Comparison of ENCODE assay signal across 15 cellular contexts in the genomic region with DNA sequence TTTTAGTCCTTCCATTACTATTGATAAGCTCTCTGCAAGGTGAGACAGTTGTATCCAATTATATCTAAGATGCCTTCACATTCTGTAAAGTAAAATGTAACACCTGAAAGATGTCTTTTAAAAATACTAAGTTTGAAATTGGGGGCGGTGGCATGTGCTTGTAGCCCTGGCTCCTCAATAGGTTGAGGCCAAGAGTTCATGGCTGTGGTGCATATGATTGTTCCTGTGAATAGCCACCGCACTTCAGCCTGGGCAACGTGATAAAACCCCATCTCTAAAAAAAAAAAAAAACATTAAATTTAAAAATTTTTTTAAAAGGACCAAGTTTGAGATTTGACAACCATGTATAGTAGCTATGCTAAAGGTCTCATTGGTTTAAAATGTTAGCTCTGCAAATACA. TPM values are rescaled to one million over a fixed set of nuclear protein-coding genes. Genes with fewer than 3 reads are reported as not detected.
DNase-seq lines count a peak whose midpoint lies in the region; ATAC-seq and TF ChIP-seq lines count a peak whose summit lies in the region.
"Had no signal": no experiment of that assay in that cellular context is flagged by ENCODE, and none has a peak within 500 bp of the region (broad histone marks: within the 10 kb centered on the region; RNA-seq: fewer than 3 reads in every experiment).

No MANE protein-coding gene starts in this region.

- intact Hi-C loops in A673 (cut with micrococcal nuclease; ENCODE audit: unreplicated experiment) (no loop called here), HCT116 (cut with micrococcal nuclease) (no loop called here)

- peaks cover 97% of the 10 kb centered on the region for H3K4me1 ChIP-seq in A673 (ENCODE audit: insufficient read depth, low read length, poor library complexity, severe bottlenecking)
- peaks cover 51 to 76% of the 10 kb centered on the region in 2 experiments for H3K4me1 ChIP-seq in HCT116 (ENCODE audit: control insufficient read depth in 1 of 2, insufficient read depth in 2 of 2, low read length in 2 of 2)
- H3K4me1 ChIP-seq: HAP-1 had no signal

- POLR2A ChIA-PET in A673 (lab: Charles Lee; ENCODE audit: low non-redundant PET) (no interaction called here), HCT116 (lab: Charles Lee) (no interaction called here)

- RAD21 ChIA-PET in HCT116 (lab: Charles Lee; ENCODE audit: low non-redundant PET in 1 of 2, low total read pairs in 2 of 2, uncharacterized antibody in 2 of 2, unreplicated experiment in 2 of 2): no interaction called here

- H3K27me3 Mint-ChIP-seq in activated T-cell treated with anti-CD3 and anti-CD28 coated beads, Interleukin-2, amount 50 U/mL, for 72 hours (ENCODE audit: low read depth): no peaks in the 10 kb centered on the region
- H3K27me3 Mint-ChIP-seq in activated T-cell treated with anti-CD3 and anti-CD28 coated beads, Interleukin-2, amount 50 U/mL, for 4 hours (ENCODE audit: low read depth): no peaks in the 10 kb centered on the region
- no peaks in the 10 kb centered on the region for H3K27me3 Mint-ChIP-seq in effector memory CD8-positive, alpha-beta T cell
- H3K27me3 Mint-ChIP-seq: B cell; CD4-positive, alpha-beta memory T cell had no signal

- peaks cover 16% of the 10 kb centered on the region; the same call in 1 of the 2 replicates for H4K20me1 ChIP-seq in HCT116 (ENCODE audit: insufficient read depth)

- peak overlapping the region; percentile 67 for H3K27ac ChIP-seq in A673 (ENCODE audit: low read depth, low read length, poor library complexity, severe bottlenecking)
- H3K27ac ChIP-seq in HCT116 (ENCODE audit: low read depth, low read length): no peak overlapping the region

- no peak for ATAC-seq in activated T-cell treated with anti-CD3 and anti-CD28 coated beads, Interleukin-2, amount 50 U/mL, for 72 hours (replicated peaks in 1 of 2)
- no peak for ATAC-seq in activated T-cell treated with anti-CD3 and anti-CD28 coated beads, Interleukin-2, amount 50 U/mL, for 4 hours
- ATAC-seq in HCT116 (no peak), GM21723 (IDR thresholded peaks at IDR 0.05; ENCODE audit: unreplicated experiment) (no peak)
- peak; percentile 17 for ATAC-seq in effector memory CD8-positive, alpha-beta T cell (replicated peaks)

- TF ChIP-seq POLR2A in HCT116 (IDR thresholded peaks at IDR 0.05; ENCODE audit: borderline replicate concordance, extremely low read depth, insufficient read depth, insufficient read length): no peak

- H3K4me3 ChIP-seq in A673 (ENCODE audit: low read depth, low read length, poor library complexity, severe bottlenecking): no peak overlapping the region
- H3K4me3 ChIP-seq in HCT116 (replicated peaks in 1 of 2; ENCODE audit: low read depth in 1 of 2, low read length in 2 of 2): no peak overlapping the region
- H3K4me3 ChIP-seq: HAP-1 had no signal

- no peak for TF ChIP-seq CTCF in A673 (conservative IDR thresholded peaks at IDR 0.05; ENCODE audit: low read depth, low read length)
- no peak for TF ChIP-seq CTCF in HCT116 (IDR thresholded peaks at IDR 0.05 in 2 of 3, conservative IDR thresholded peaks at IDR 0.05 in 1 of 3; ENCODE audit: borderline replicate concordance in 1 of 3, insufficient read depth in 1 of 3, low read depth in 2 of 3, low read length in 2 of 3)

- H3K36me3 ChIP-seq in A673 (ENCODE audit: insufficient read depth, low read length, poor library complexity, severe bottlenecking): peaks cover 97% of the 10 kb centered on the region
- H3K36me3 ChIP-seq in HCT116 (ENCODE audit: control insufficient read depth in 1 of 2, insufficient read depth in 2 of 2, low read length in 2 of 2): peaks cover 19 to 30% of the 10 kb centered on the region in 2 experiments

- H3K36me3 Mint-ChIP-seq in activated T-cell treated with anti-CD3 and anti-CD28 coated beads, Interleukin-2, amount 50 U/mL, for 72 hours (ENCODE audit: insufficient read depth in 2 of 2): peaks cover 2 to 13% of the 10 kb centered on the region in 2 donors
- H3K36me3 Mint-ChIP-seq in activated T-cell treated with anti-CD3 and anti-CD28 coated beads, Interleukin-2, amount 50 U/mL, for 4 hours (ENCODE audit: insufficient read depth): peaks cover 24% of the 10 kb centered on the region
- H3K36me3 Mint-ChIP-seq in effector memory CD8-positive, alpha-beta T cell (ENCODE audit: insufficient read depth): peaks cover 57% of the 10 kb centered on the region

- H3K27ac Mint-ChIP-seq in activated T-cell treated with anti-CD3 and anti-CD28 coated beads, Interleukin-2, amount 50 U/mL, for 72 hours: peak overlapping the region; percentile 46
- H3K27ac Mint-ChIP-seq in effector memory CD8-positive, alpha-beta T cell: peak overlapping the region in 1 of 2 donors; percentile 57
- H3K27ac Mint-ChIP-seq: B cell, HFFc6 had no signal

- no peak overlapping the region for H3K4me3 Mint-ChIP-seq in activated T-cell treated with anti-CD3 and anti-CD28 coated beads, Interleukin-2, amount 50 U/mL, for 72 hours
- no peak overlapping the region for H3K4me3 Mint-ChIP-seq in activated T-cell treated with anti-CD3 and anti-CD28 coated beads, Interleukin-2, amount 50 U/mL, for 4 hours
- H3K4me3 Mint-ChIP-seq in effector memory CD8-positive, alpha-beta T cell: no peak overlapping the region
- H3K4me3 Mint-ChIP-seq: B cell; CD4-positive, alpha-beta memory T cell; HFFc6 had no signal

- no peaks in the 10 kb centered on the region for H3K9me2 ChIP-seq in HCT116 (ENCODE audit: insufficient read depth)

- no peak overlapping the region for H3K4me2 ChIP-seq in HCT116 (ENCODE audit: low read length)

- DNase-seq in activated T-cell treated with anti-CD3 and anti-CD28 coated beads, Interleukin-2, amount 50 U/mL, for 72 hours: no peak
- DNase-seq in activated T-cell treated with anti-CD3 and anti-CD28 coated beads, Interleukin-2, amount 50 U/mL, for 4 hours: no peak
- DNase-seq in A673 (ENCODE audit: low spot score): no peak
- no peak for DNase-seq in HCT116 (ENCODE audit: low read depth, low spot score)
- no peak for DNase-seq in effector memory CD8-positive, alpha-beta T cell
- DNase-seq in midbrain (lab: John Stamatoyannopoulos, UW): no peak
- DNase-seq: C1 segment of cervical spinal cord; CD4-positive, alpha-beta memory T cell; COR-L47; DND-41; GDM1; HFFc6 had no signal

- peaks cover 100% of the 10 kb centered on the region for H3K79me2 ChIP-seq in HCT116 (ENCODE audit: insufficient read depth, low read length)

- BruUV-seq in A673 (replicated peaks; lab: Mats Ljungman, UMichigan) (TSS peak; percentile 5), HCT116 (replicated peaks; lab: Mats Ljungman, UMichigan) (TSS peak; percentile 8)

- H3K4me1 Mint-ChIP-seq in activated T-cell treated with anti-CD3 and anti-CD28 coated beads, Interleukin-2, amount 50 U/mL, for 72 hours (ENCODE audit: low read depth): peaks cover 56% of the 10 kb centered on the region
- H3K4me1 Mint-ChIP-seq in activated T-cell treated with anti-CD3 and anti-CD28 coated beads, Interleukin-2, amount 50 U/mL, for 4 hours (ENCODE audit: low read depth): peaks cover 54% of the 10 kb centered on the region
- peaks cover 26 to 56% of the 10 kb centered on the region in 2 donors for H3K4me1 Mint-ChIP-seq in effector memory CD8-positive, alpha-beta T cell (ENCODE audit: low read depth in 2 of 2)

- no peak for TF ChIP-seq RAD21 in HCT116 (IDR thresholded peaks at IDR 0.05; ENCODE audit: low read depth)

- H3K9ac ChIP-seq in HCT116 (ENCODE audit: low read length): no peak overlapping the region

- H3K9me3 Mint-ChIP-seq in activated T-cell treated with anti-CD3 and anti-CD28 coated beads, Interleukin-2, amount 50 U/mL, for 72 hours: no peaks in the 10 kb centered on the region
- H3K9me3 Mint-ChIP-seq in activated T-cell treated with anti-CD3 and anti-CD28 coated beads, Interleukin-2, amount 50 U/mL, for 4 hours: no peaks in the 10 kb centered on the region
- H3K9me3 Mint-ChIP-seq in effector memory CD8-positive, alpha-beta T cell: no peaks in the 10 kb centered on the region
- H3K9me3 Mint-ChIP-seq: CD4-positive, alpha-beta memory T cell; HFFc6 had no signal

- H3K27me3 ChIP-seq in A673 (replicated peaks; ENCODE audit: insufficient read depth, low read depth, low read length, poor library complexity) (no peaks in the 10 kb centered on the region), HCT116 (ENCODE audit: insufficient read depth, low read length) (no peaks in the 10 kb centered on the region)

- H2AFZ ChIP-seq in HCT116 (ENCODE audit: low read depth, low read length, poor library complexity, severe bottlenecking): no peak overlapping the region

- H3K9me3 ChIP-seq in A673 (ENCODE audit: low read depth, low read length, poor library complexity, severe bottlenecking) (no peaks in the 10 kb centered on the region), HCT116 (ENCODE audit: control insufficient read depth in 1 of 2, insufficient read depth in 1 of 2, low read depth in 1 of 2, low read length in 2 of 2) (no peaks in the 10 kb centered on the region)
- H3K9me3 ChIP-seq: HAP-1 had no signal

- CTCF ChIA-PET in A673 (lab: Charles Lee): no interaction called here
- CTCF ChIA-PET in HCT116 (lab: Charles Lee): no interaction called here

TF ChIP-seq in HCT116, 20 proteins besides CTCF, POLR2A, EP300 and RAD21 (continues in another document):
- TF ChIP-seq MAX (IDR thresholded peaks at IDR 0.05) (no peak), ZNF274 (IDR thresholded peaks at IDR 0.05; ENCODE audit: low read depth, low read length) (no peak), POLR2AphosphoS5 (IDR thresholded peaks at IDR 0.05; ENCODE audit: low read depth, low read length) (no peak), ELF1 (IDR thresholded peaks at IDR 0.05; ENCODE audit: borderline replicate concordance, low read depth) (no peak), YY1 (IDR thresholded peaks at IDR 0.05; ENCODE audit: extremely low read depth, insufficient replicate concordance, low read depth, low read length) (no peak), CBX3 (IDR thresholded peaks at IDR 0.05; ENCODE audit: low read depth) (no peak), JUND (IDR thresholded peaks at IDR 0.05) (no peak), CEBPB (IDR thresholded peaks at IDR 0.05; ENCODE audit: low read depth) (no peak), EGR1 (IDR thresholded peaks at IDR 0.05; ENCODE audit: low read depth) (no peak)

RNA-seq across cellular contexts. Expression of gene CAPRIN1, which starts 20.5 kb away (rescaled TPM):
- 100 to 1,000 TPM; 170 to 190 TPM for total RNA-seq in activated T-cell treated with anti-CD3 and anti-CD28 coated beads, Interleukin-2, amount 50 U/mL, for 72 hours
- 100 to 1,000 TPM; 315 to 356 (median 341) TPM for total RNA-seq in activated T-cell treated with anti-CD3 and anti-CD28 coated beads, Interleukin-2, amount 50 U/mL, for 4 hours
- total RNA-seq in A673 (2021): 1,416 and 1,470 TPM in 2 replicates
- total RNA-seq in HCT116 (2021; ENCODE audit: unreplicated experiment): 285 TPM
- 133 and 173 TPM in 2 replicates for polyA plus RNA-seq in HCT116 (2012)

RNA-seq across cellular contexts. Expression of gene NAT10, which starts 33.4 kb away (rescaled TPM):
- total RNA-seq in activated T-cell treated with anti-CD3 and anti-CD28 coated beads, Interleukin-2, amount 50 U/mL, for 72 hours: 10 to 100 TPM; 64.4 to 77.0 TPM
- 100 to 1,000 TPM; 203 to 213 (median 213) TPM for total RNA-seq in activated T-cell treated with anti-CD3 and anti-CD28 coated beads, Interleukin-2, amount 50 U/mL, for 4 hours
- total RNA-seq in A673 (2021) (180 and 192 TPM in 2 replicates), HCT116 (2021; ENCODE audit: unreplicated experiment) (101 TPM)
- polyA plus RNA-seq in HCT116 (2012): 66.4 and 80.0 TPM in 2 replicates
